Comparison of ENCODE assay signal across 8 cellular contexts in the genomic region with DNA sequence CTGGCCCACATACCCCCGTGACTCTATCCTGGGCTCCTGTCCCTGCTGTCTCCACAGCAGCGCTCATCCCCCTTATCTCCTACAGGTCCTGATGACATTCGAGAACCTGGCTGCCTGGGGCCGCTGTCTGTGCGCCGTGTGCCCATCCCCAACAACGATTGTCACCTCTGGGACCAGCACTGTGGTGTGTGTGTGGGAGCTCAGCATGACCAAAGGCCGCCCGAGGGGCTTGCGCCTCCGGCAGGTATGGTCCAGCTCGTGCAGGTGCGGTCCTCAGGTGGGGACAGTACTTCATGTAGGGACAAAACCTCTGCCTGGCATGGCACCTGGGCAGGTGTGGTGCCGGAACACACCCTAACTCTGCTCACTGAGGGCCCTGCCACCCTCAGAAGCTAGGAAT. TPM values are rescaled to one million over a fixed set of nuclear protein-coding genes. Genes with fewer than 3 reads are reported as not detected.
"Had no signal": no experiment of that assay in that cellular context is flagged by ENCODE, and none has a peak within 500 bp of the region (broad histone marks: within the 10 kb centered on the region; RNA-seq: fewer than 3 reads in every experiment).

No MANE protein-coding gene starts in this region.

- H3K4me3 Mint-ChIP-seq: H9, IgD-negative memory B cell had no signal

- H3K27ac Mint-ChIP-seq: H9, IgD-negative memory B cell had no signal

- H3K9me3 Mint-ChIP-seq: H9, IgD-negative memory B cell had no signal

- ATAC-seq: HepG2 had no signal

- H3K4me1 Mint-ChIP-seq: H9, IgD-negative memory B cell had no signal

- H3K4me3 ChIP-seq: GM23248 had no signal

- DNase-seq: GM23248, GOT3, H9, HCEC 1CT, KBM-7 had no signal

- H3K27me3 Mint-ChIP-seq: IgD-negative memory B cell had no signal

- H3K9ac ChIP-seq: GM23248 had no signal

- H2AFZ ChIP-seq: GM23248 had no signal

- H3K27ac ChIP-seq: GM23248, HL-60 had no signal

RNA-seq across cellular contexts. Expression of a gene that starts 30.4 kb away (rescaled TPM):
- total RNA-seq: GM23248, H9, HepG2 had no signal
- polyA plus RNA-seq: GM23248, HepG2 had no signal
